In genomic region chr13:30865131-30866009, GRCh38 we compare ENCODE assay signal across 8 cellular contexts. TPM values are rescaled to one million over a fixed set of nuclear protein-coding genes. Genes with fewer than 3 reads are reported as not detected.
DNase-seq lines count a peak whose midpoint lies in the region; ATAC-seq and TF ChIP-seq lines count a peak whose summit lies in the region.

No MANE protein-coding gene starts in this region.

- H3K27ac Mint-ChIP-seq in activated CD8-positive, alpha-beta T cell treated with anti-CD3 and anti-CD28 coated beads for 36 hours = no peak overlapping the region
- H3K27ac Mint-ChIP-seq in endothelial cell (ENCODE audit: unreplicated experiment) = peak overlapping the region; percentile 64

- POLR2A ChIA-PET in AG04450 (lab: Yijun Ruan, JAX) = interaction anchor here (0.6 to 1.9 kb wide), 7 partner anchors 15 to 399 kb away, joined by 3 to 13 read pairs (median 4); partner anchors contain the start of gene HMGB1
- POLR2A ChIA-PET in activated CD8-positive, alpha-beta T cell treated with anti-CD3 and anti-CD28 coated beads for 36 hours (lab: Charles Lee) = interaction anchor here (0.6 kb wide), 1 partner anchor 75 kb away, joined by 3 read pairs; no protein-coding TSS in a partner anchor

- CTCF ChIA-PET in AG04450 (lab: Charles Lee) = interaction anchor here (0.6 to 5.5 kb wide), 49 partner anchors 9 to 525 kb away, joined by 3 to 57 read pairs (median 4); partner anchors contain the start of gene MEDAG
- CTCF ChIA-PET in activated CD8-positive, alpha-beta T cell treated with anti-CD3 and anti-CD28 coated beads for 36 hours (lab: Charles Lee) = interaction anchor here (0.6 to 3.7 kb wide), 37 partner anchors 9 to 1368 kb away, joined by 3 to 40 read pairs (median 3); no protein-coding TSS in a partner anchor

- H3K4me1 Mint-ChIP-seq in activated CD8-positive, alpha-beta T cell treated with anti-CD3 and anti-CD28 coated beads for 36 hours (ENCODE audit: low read depth) = peaks cover 3% of the 10 kb centered on the region
- peaks cover 25% of the 10 kb centered on the region for H3K4me1 Mint-ChIP-seq in endothelial cell (ENCODE audit: unreplicated experiment)

- no peaks in the 10 kb centered on the region for H3K27me3 ChIP-seq in AG04450 (ENCODE audit: control insufficient read depth, insufficient read depth, low read length)

- H3K36me3 Mint-ChIP-seq in activated CD8-positive, alpha-beta T cell treated with anti-CD3 and anti-CD28 coated beads for 36 hours (ENCODE audit: low read depth) = no peaks in the 10 kb centered on the region
- no peaks in the 10 kb centered on the region for H3K36me3 Mint-ChIP-seq in endothelial cell (ENCODE audit: low read depth, unreplicated experiment)

- ATAC-seq in GM18868 (IDR thresholded peaks at IDR 0.05; ENCODE audit: unreplicated experiment) = peak; percentile 91
- peak; percentile 91 for ATAC-seq in HG03469 (IDR thresholded peaks at IDR 0.05; ENCODE audit: unreplicated experiment)
- ATAC-seq in activated CD8-positive, alpha-beta T cell treated with anti-CD3 and anti-CD28 coated beads for 36 hours = peak; percentile 99

- intact Hi-C loops in activated CD8-positive, alpha-beta T cell treated with anti-CD3 and anti-CD28 coated beads for 36 hours (cut with micrococcal nuclease) = loop anchor here (5.0 kb wide), 1 partner anchor 48 kb away; no protein-coding TSS in a partner anchor

- H3K9me3 Mint-ChIP-seq in activated CD8-positive, alpha-beta T cell treated with anti-CD3 and anti-CD28 coated beads for 36 hours = no peaks in the 10 kb centered on the region
- H3K9me3 Mint-ChIP-seq in endothelial cell (ENCODE audit: unreplicated experiment) = no peaks in the 10 kb centered on the region

- peak overlapping the region; percentile 45 for H3K4me3 ChIP-seq in AG04450 (ENCODE audit: low read depth, low read length)

- H3K9me3 ChIP-seq in AG04450 (ENCODE audit: control insufficient read depth, insufficient read depth, low read length) = no peaks in the 10 kb centered on the region

- no peak overlapping the region for H3K4me3 Mint-ChIP-seq in activated CD8-positive, alpha-beta T cell treated with anti-CD3 and anti-CD28 coated beads for 36 hours
- no peak overlapping the region for H3K4me3 Mint-ChIP-seq in endothelial cell (ENCODE audit: unreplicated experiment)

- peak; percentile 91 for DNase-seq in AG04450 (ENCODE audit: low read depth, low spot score)
- DNase-seq in NCI-H82 (lab: John Stamatoyannopoulos, UW) = peak; percentile 98
- DNase-seq in activated CD8-positive, alpha-beta T cell treated with anti-CD3 and anti-CD28 coated beads for 36 hours = peak; percentile 73
- DNase-seq in endothelial cell (ENCODE audit: low spot score) = peak; percentile 65
- peak; percentile 89 for DNase-seq in mesenteric fat pad (ENCODE audit: low spot score)
- DNase-seq in stimulated activated CD8-positive, alpha-beta memory T cell treated with anti-CD3 and anti-CD28 coated beads, Interleukin-12 subunit alpha, Interleukin-12 subunit beta, amount 100 ng/mL, for 24 hours (ENCODE audit: extremely low read depth) = peak; percentile 8

- peak; percentile 95 for TF ChIP-seq CTCF in AG04450 (IDR thresholded peaks at IDR 0.05; ENCODE audit: low read depth, low read length)
- TF ChIP-seq CTCF in activated CD8-positive, alpha-beta T cell treated with anti-CD3 and anti-CD28 coated beads for 36 hours (IDR thresholded peaks at IDR 0.05) = peak; percentile 91
- peak; percentile 81 for TF ChIP-seq CTCF in endothelial cell (IDR thresholded peaks at IDR 0.05; ENCODE audit: unreplicated experiment)

- peak overlapping the region; percentile 100 for H3K27ac ChIP-seq in AG04450 (ENCODE audit: low read depth, low read length)

- H3K27me3 Mint-ChIP-seq in activated CD8-positive, alpha-beta T cell treated with anti-CD3 and anti-CD28 coated beads for 36 hours = peaks cover 11% of the 10 kb centered on the region
- H3K27me3 Mint-ChIP-seq in endothelial cell (ENCODE audit: unreplicated experiment) = peaks cover 8% of the 10 kb centered on the region

RNA-seq across cellular contexts. Expression of gene MEDAG, which starts 40.7 kb away (rescaled TPM):
- 3.2 and 3.7 TPM in 2 replicates for polyA plus RNA-seq in AG04450 (2011; rRNA removed)
- 1.9 and 2.4 TPM in 2 replicates for polyA minus RNA-seq in AG04450 (2011; rRNA and poly(A)+ RNA removed)
- not detected for total RNA-seq in activated CD8-positive, alpha-beta T cell treated with anti-CD3 and anti-CD28 coated beads for 36 hours
- 0.77 TPM for total RNA-seq in endothelial cell (ENCODE audit: unreplicated experiment)
- total RNA-seq in mesenteric fat pad = 187 TPM

Comparison
In these comparisons a context has a peak if more than half of its experiments do, and no peak if none do; other contexts are left out.
1. Peak in every context shown above with its lines: DNase-seq, ATAC-seq, H3K4me3 ChIP-seq and H3K27ac ChIP-seq.
2. DNase-seq: peak in every context shown above with its lines; median percentile 98 in NCI-H82; 91 in AG04450; 89 in mesenteric fat pad; 73 in activated CD8-positive, alpha-beta T cell treated with anti-CD3 and anti-CD28 coated beads for 36 hours; 65 in endothelial cell; 8 in stimulated activated CD8-positive, alpha-beta memory T cell treated with anti-CD3 and anti-CD28 coated beads, Interleukin-12 subunit alpha, Interleukin-12 subunit beta, amount 100 ng/mL, for 24 hours.
3. RNA of gene MEDAG, which starts 40.7 kb away (total RNA-seq): 187 TPM in mesenteric fat pad (single experiment); 0.77 TPM in endothelial cell (single experiment) and not detected in activated CD8-positive, alpha-beta T cell treated with anti-CD3 and anti-CD28 coated beads for 36 hours; every median in the first group is over 100 times any median in the second.